In the genomic region with DNA sequence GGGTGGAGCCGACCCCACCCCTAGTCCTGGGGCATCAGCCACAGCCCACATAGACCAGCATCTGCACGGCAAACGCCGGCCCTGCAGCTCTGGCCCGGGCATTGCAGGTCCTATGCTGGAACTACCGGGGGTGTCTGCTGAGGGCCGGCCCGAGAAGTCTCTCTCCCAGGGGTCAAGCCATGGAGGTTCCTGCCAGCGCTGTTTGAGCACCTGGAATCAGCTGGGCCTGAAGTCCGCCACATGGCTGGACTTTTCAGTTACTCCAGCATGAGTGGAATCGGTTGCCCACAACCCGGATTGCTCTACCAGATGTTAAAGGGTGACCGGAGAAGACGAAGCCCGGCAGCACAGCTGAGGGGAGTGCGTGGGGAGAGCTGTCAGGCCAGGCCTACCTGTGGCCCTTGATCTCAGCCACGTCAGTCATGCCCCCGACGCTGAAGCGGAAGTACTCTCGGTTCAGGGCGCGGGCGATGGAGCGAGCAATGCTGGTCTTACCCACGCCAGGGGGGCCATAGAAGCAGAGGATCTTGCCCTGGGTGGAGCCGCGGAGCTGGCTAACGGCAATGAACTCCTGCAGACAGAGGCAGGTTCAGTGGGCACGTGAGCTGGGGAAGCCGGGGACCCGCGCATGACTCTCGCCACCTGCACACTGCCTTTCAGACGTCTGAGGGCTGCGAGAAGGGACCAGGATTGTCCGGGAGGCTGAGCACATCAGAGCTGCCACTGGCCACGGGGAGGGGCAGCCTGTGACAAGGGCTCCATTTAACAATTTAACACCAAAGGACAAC, we compare ENCODE assay signal across 2 cellular contexts.
TF ChIP-seq lines count a peak whose summit lies in the region.

No MANE protein-coding gene starts in this region.

TF ChIP-seq in GM23338, 12 proteins besides CTCF, POLR2A, EP300 and RAD21 (continues in another document):
- TF ChIP-seq, protein P1, sequence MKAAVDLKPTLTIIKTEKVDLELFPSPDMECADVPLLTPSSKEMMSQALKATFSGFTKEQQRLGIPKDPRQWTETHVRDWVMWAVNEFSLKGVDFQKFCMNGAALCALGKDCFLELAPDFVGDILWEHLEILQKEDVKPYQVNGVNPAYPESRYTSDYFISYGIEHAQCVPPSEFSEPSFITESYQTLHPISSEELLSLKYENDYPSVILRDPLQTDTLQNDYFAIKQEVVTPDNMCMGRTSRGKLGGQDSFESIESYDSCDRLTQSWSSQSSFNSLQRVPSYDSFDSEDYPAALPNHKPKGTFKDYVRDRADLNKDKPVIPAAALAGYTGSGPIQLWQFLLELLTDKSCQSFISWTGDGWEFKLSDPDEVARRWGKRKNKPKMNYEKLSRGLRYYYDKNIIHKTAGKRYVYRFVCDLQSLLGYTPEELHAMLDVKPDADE (IDR thresholded peaks at IDR 0.05), result no peak
- TF ChIP-seq JUNB (IDR thresholded peaks at IDR 0.05; ENCODE audit: unreplicated experiment) (no peak), EZH2 (IDR thresholded peaks at IDR 0.05; ENCODE audit: low read depth, unreplicated experiment) (no peak), ZNF114 (CRISPR knock-in tag; IDR thresholded peaks at IDR 0.05) (no peak), CREB1 (CRISPR knock-in tag; IDR thresholded peaks at IDR 0.05; ENCODE audit: low read depth) (no peak), POLR2AphosphoS5 (IDR thresholded peaks at IDR 0.05; ENCODE audit: low read depth) (no peak), EZH2phosphoT487 (IDR thresholded peaks at IDR 0.05; ENCODE audit: unreplicated experiment) (no peak)
- TF ChIP-seq, protein P2, sequence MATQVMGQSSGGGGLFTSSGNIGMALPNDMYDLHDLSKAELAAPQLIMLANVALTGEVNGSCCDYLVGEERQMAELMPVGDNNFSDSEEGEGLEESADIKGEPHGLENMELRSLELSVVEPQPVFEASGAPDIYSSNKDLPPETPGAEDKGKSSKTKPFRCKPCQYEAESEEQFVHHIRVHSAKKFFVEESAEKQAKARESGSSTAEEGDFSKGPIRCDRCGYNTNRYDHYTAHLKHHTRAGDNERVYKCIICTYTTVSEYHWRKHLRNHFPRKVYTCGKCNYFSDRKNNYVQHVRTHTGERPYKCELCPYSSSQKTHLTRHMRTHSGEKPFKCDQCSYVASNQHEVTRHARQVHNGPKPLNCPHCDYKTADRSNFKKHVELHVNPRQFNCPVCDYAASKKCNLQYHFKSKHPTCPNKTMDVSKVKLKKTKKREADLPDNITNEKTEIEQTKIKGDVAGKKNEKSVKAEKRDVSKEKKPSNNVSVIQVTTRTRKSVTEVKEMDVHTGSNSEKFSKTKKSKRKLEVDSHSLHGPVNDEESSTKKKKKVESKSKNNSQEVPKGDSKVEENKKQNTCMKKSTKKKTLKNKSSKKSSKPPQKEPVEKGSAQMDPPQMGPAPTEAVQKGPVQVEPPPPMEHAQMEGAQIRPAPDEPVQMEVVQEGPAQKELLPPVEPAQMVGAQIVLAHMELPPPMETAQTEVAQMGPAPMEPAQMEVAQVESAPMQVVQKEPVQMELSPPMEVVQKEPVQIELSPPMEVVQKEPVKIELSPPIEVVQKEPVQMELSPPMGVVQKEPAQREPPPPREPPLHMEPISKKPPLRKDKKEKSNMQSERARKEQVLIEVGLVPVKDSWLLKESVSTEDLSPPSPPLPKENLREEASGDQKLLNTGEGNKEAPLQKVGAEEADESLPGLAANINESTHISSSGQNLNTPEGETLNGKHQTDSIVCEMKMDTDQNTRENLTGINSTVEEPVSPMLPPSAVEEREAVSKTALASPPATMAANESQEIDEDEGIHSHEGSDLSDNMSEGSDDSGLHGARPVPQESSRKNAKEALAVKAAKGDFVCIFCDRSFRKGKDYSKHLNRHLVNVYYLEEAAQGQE (IDR thresholded peaks at IDR 0.05; ENCODE audit: unreplicated experiment), result no peak

TF ChIP-seq in PFSK-1, 5 proteins besides CTCF, POLR2A, EP300 and RAD21:
- TF ChIP-seq, protein P2 (IDR thresholded peaks at IDR 0.05; ENCODE audit: insufficient read depth in 1 of 2, low read depth in 2 of 2, low read length in 2 of 2), result no peak
- TF ChIP-seq SIN3A (IDR thresholded peaks at IDR 0.05; ENCODE audit: borderline replicate concordance, insufficient read depth, low read length) (no peak), POLR2AphosphoS5 (IDR thresholded peaks at IDR 0.05; ENCODE audit: low read depth, low read length) (peak; percentile 35; the same call in 1 of the 2 replicates), TAF1 (IDR thresholded peaks at IDR 0.05; ENCODE audit: borderline replicate concordance, insufficient read depth, low read length) (no peak), FOXP2 (optimal IDR thresholded peaks at IDR 0.05; ENCODE audit: borderline replicate concordance, extremely low read depth, extremely low read length, insufficient read depth) (no peak)
